In the genomic region with DNA sequence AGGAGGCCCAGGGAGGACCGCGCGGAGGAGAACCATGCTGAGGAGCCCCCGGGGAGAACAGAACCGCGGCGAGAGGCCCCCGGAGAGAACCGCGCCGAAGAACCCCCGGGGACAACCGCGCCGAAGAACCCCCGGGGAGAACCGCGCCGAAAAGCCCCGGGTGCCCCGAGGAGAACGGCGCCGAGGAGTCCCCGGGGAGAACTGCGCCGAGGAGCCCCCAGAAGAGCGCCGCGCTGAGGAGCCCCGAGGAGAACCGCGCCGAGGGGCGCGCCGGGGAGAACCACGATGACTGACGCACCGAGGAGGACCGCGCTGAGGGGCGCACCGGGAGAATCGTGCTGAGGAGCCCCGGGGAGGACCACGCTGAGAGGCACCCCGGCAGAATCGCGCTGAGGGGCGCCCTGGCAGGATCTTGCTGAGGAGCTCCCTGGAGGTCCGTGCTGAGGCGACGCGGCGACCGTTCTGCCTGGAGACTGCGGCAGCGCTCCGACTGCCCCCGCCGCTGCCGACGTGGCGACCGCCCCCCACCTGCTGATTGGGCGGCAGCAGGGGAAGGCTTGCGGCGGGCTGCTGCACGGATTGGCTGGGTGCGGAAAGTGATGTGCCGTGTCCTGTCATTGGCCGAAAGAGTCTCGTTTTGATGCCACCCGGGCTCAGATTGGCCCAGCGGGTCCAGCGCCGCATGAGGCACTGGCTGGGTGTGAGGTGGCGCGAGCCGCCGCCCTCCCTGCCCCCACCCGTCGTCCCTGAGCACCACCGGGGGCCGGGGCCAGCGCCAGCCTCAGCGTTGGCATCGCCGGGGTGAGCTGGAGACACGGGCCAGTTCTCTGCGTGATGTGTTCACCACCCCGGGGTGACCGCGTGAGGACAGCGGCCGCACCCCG, we compare ENCODE assay signal across 8 cellular contexts. TPM values are rescaled to one million over a fixed set of nuclear protein-coding genes. Genes with fewer than 3 reads are reported as not detected.
DNase-seq lines count a peak whose midpoint lies in the region; ATAC-seq and TF ChIP-seq lines count a peak whose summit lies in the region.

A gene (minus strand): TSS at position 464 of the 884 bp plus-strand sequence.

- TF ChIP-seq CTCF in heart left ventricle (IDR thresholded peaks at IDR 0.05) = no peak
- TF ChIP-seq CTCF in type B pancreatic cell (conservative IDR thresholded peaks at IDR 0.05) = no peak

- TF ChIP-seq POLR2A in GM10847 (IDR thresholded peaks at IDR 0.05; ENCODE audit: extremely low read depth, insufficient read length) = peak; percentile 97
- TF ChIP-seq POLR2A in heart left ventricle (IDR thresholded peaks at IDR 0.05) = peak; percentile 69 to 96

- peak within 1 kb of the TSS; percentile 87 for H3K9ac ChIP-seq in adipocyte (ENCODE audit: low read length)

- H3K36me3 Mint-ChIP-seq in type B pancreatic cell = peaks cover 10% of the 10 kb centered on the region

- H3K27ac ChIP-seq in heart left ventricle = peak within 1 kb of the TSS; percentile 84 to 97 (median 92)

- DNase-seq in NCI-H1092 treated with DMSO at 0.1 percent for 48 hours (lab: John Stamatoyannopoulos, UW) = peak; percentile 94
- peak; percentile 54 to 92 for DNase-seq in SW 1271 (lab: John Stamatoyannopoulos, UW)
- DNase-seq in adipocyte (ENCODE audit: low read depth) = peak; percentile 91
- DNase-seq in heart left ventricle = peak; percentile 91 to 93 (median 92)
- peak; percentile 86 to 99 (median 88) for DNase-seq in posterior cingulate gyrus
- DNase-seq in type B pancreatic cell (ENCODE audit: extremely low spot score, unreplicated experiment) = peak; percentile 90

- H3K27ac Mint-ChIP-seq in type B pancreatic cell = peak within 1 kb of the TSS; percentile 88

- H3K4me1 ChIP-seq in adipocyte (ENCODE audit: control insufficient read depth, insufficient read depth, low read length) (peaks cover 25% of the 10 kb centered on the region), heart left ventricle (peaks cover 0 to 32% (median 14%) of the 10 kb centered on the region in 12 donors)

- intact Hi-C loops in heart left ventricle (cut with DNase I) (loop anchor here in 9 of 10 donors (1.0 to 10.0 kb wide), 8 partner anchors 78 to 188 kb away; a partner anchor contains a TSS), posterior cingulate gyrus (cut with DNase I) (loop anchor here (5.0 kb wide), 3 partner anchors 78 to 168 kb away; no protein-coding TSS in a partner anchor)

- 45 to 80% (median 57%) methylated on average over 59 to 98 of the region's 98 CpGs for WGBS in heart left ventricle, 4 donors

- H3K36me3 ChIP-seq in adipocyte (ENCODE audit: control insufficient read depth, insufficient read depth, low read length, severe bottlenecking) (no peaks in the 10 kb centered on the region), heart left ventricle (no peaks in the 10 kb centered on the region)

- ATAC-seq in HG02610 (IDR thresholded peaks at IDR 0.05; ENCODE audit: unreplicated experiment) = peak; percentile 89
- peak; percentile 94 to 97 (median 96) for ATAC-seq in heart left ventricle

- H3K27me3 ChIP-seq in adipocyte (replicated peaks; ENCODE audit: control insufficient read depth, insufficient read depth, low read length) (no peaks in the 10 kb centered on the region), heart left ventricle (no peaks in the 10 kb centered on the region)

- H3K4me3 ChIP-seq in adipocyte (ENCODE audit: low read length) (peak within 1 kb of the TSS; percentile 88), heart left ventricle (peak within 1 kb of the TSS; percentile 53 to 94 (median 74))

- H3K9me3 ChIP-seq in adipocyte (ENCODE audit: control insufficient read depth, low read length) = no peaks in the 10 kb centered on the region
- no peaks in the 10 kb centered on the region for H3K9me3 ChIP-seq in heart left ventricle

- no peaks in the 10 kb centered on the region for H3K9me3 Mint-ChIP-seq in type B pancreatic cell

- H3K4me1 Mint-ChIP-seq in type B pancreatic cell (ENCODE audit: unreplicated experiment) = peaks cover 65% of the 10 kb centered on the region

- peak within 1 kb of the TSS; percentile 97 for H3K4me3 Mint-ChIP-seq in type B pancreatic cell

- peaks cover 3% of the 10 kb centered on the region for H3K27me3 Mint-ChIP-seq in type B pancreatic cell

RNA-seq across cellular contexts. Expression of the gene that starts here (rescaled TPM):
- total RNA-seq in heart left ventricle (under 1 TPM; 0.28 to 0.93 (median 0.40) TPM), type B pancreatic cell (ENCODE audit: low replicate concordance) (3.3 and 7.0 TPM in 2 replicates)
- polyA plus RNA-seq in heart left ventricle = under 1 TPM; 0.14 to 0.57 TPM

Comparison
In these comparisons a context has a peak if more than half of its experiments do, and no peak if none do; other contexts are left out.
1. Peak in every context shown above with its lines: DNase-seq, ATAC-seq, H3K4me3 ChIP-seq and H3K27ac ChIP-seq.
2. Peak in DNase-seq, ATAC-seq, H3K4me3 ChIP-seq and H3K27ac ChIP-seq in heart left ventricle; RNA of the gene not detected or under 1 TPM.